Comparison of ENCODE assay signal across 20 cellular contexts in the genomic region with DNA sequence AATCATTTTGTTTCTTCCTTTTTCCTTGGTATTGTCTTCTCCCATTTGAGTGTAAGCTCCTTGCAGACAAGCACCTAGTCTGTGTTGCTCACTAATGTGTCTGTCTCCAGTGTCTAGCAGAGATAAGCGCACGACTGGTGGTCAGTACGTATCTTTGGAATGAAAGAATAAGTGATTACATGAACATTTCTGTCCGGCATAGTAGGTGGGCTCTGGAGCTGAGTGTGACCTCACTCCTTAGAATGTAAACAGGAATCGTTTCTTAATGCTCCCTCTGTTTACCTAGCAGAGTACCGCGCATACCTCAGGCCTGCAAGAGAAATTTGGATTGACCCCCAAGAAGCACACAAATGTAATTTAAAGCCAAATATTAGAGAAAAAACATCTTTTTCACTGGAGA.
DNase-seq lines count a peak whose midpoint lies in the region; TF ChIP-seq lines count a peak whose summit lies in the region.
"Had no signal": no experiment of that assay in that cellular context is flagged by ENCODE, and none has a peak within 500 bp of the region (broad histone marks: within the 10 kb centered on the region; RNA-seq: fewer than 3 reads in every experiment).

No MANE protein-coding gene starts in this region.

- H4K20me1 ChIP-seq in MM.1S (ENCODE audit: insufficient read depth, low read length): no peaks in the 10 kb centered on the region

- H3K9me2 ChIP-seq in MM.1S (replicated peaks; ENCODE audit: insufficient read depth, low read length): no peaks in the 10 kb centered on the region

- H3K27me3 ChIP-seq in ascending aorta (no peaks in the 10 kb centered on the region), mesenchymal stem cell (ENCODE audit: control insufficient read depth in 1 of 2, insufficient read depth in 1 of 2, low read length in 2 of 2) (no peaks in the 10 kb centered on the region), stomach smooth muscle (ENCODE audit: control insufficient read depth in 1 of 2, insufficient read depth in 2 of 2, low read length in 2 of 2) (no peaks in the 10 kb centered on the region), MM.1S (replicated peaks; ENCODE audit: insufficient read depth, low read length) (no peaks in the 10 kb centered on the region)
- H3K27me3 ChIP-seq: MG63, neutrophil had no signal

- H2BK120ac ChIP-seq in mesenchymal stem cell (ENCODE audit: low read depth, low read length): no peak overlapping the region

- no peaks in the 10 kb centered on the region for H3K79me2 ChIP-seq in MM.1S (ENCODE audit: low read length)

- peak overlapping the region in 1 of 2 experiments; percentile 65 for H3K18ac ChIP-seq in mesenchymal stem cell (ENCODE audit: low read depth in 1 of 2, low read length in 2 of 2)

- H3F3A ChIP-seq in MM.1S (ENCODE audit: insufficient read depth, low read length): no peaks in the 10 kb centered on the region

- H3K23ac ChIP-seq in mesenchymal stem cell (ENCODE audit: low read length in 2 of 2): no peak overlapping the region

- CTCF ChIA-PET in HEK293 (lab: Yijun Ruan, JAX): interaction anchor here (0.6 kb wide), 1 partner anchor 265 kb away, joined by 3 read pairs; no protein-coding TSS in a partner anchor
- CTCF ChIA-PET in activated CD4-positive, alpha-beta T cell treated with anti-CD3 and anti-CD28 coated beads, Interleukin-2, amount 10 ng/mL, durations not matched to agents 7 days and 5 days (lab: Charles Lee): no interaction called here

- H3K9ac ChIP-seq in mesenchymal stem cell (ENCODE audit: low read length) (peak overlapping the region; percentile 77), stomach smooth muscle (ENCODE audit: low read length in 2 of 2) (peak overlapping the region; percentile 3 to 55), MM.1S (ENCODE audit: low read length) (no peak overlapping the region)

- peaks cover 12% of the 10 kb centered on the region for H3K79me1 ChIP-seq in mesenchymal stem cell (replicated peaks; ENCODE audit: low read length, poor library complexity, severe bottlenecking)

- no peaks in the 10 kb centered on the region for H3K4me1 Mint-ChIP-seq in activated CD4-positive, alpha-beta T cell treated with anti-CD3 and anti-CD28 coated beads, Interleukin-2, amount 10 ng/mL, durations not matched to agents 7 days and 5 days
- H3K4me1 Mint-ChIP-seq: activated B cell treated with CpG ODN at 0.5 μM for 24 hours; B cell; stimulated activated effector memory CD8-positive, alpha-beta T cell treated with anti-CD3 and anti-CD28 coated beads, Interleukin-12 subunit alpha, Interleukin-12 subunit beta, amount 100 ng/mL, for 72 hours had no signal

- H4K8ac ChIP-seq in mesenchymal stem cell (ENCODE audit: low read length): no peak overlapping the region

- H3K4ac ChIP-seq in mesenchymal stem cell (ENCODE audit: low read depth in 1 of 2, low read length in 2 of 2): no peak overlapping the region

- H3K27ac ChIP-seq in HEK293 (ENCODE audit: extremely low read depth, low read depth, low read length) (no peak overlapping the region), ascending aorta (peak overlapping the region; percentile 65 to 70), mesenchymal stem cell (ENCODE audit: low read length, poor library complexity, severe bottlenecking) (peak overlapping the region; percentile 22), stomach smooth muscle (ENCODE audit: low read length) (peak overlapping the region; percentile 89), MM.1S (ENCODE audit: low read length) (no peak overlapping the region)
- H3K27ac ChIP-seq: neutrophil had no signal

- H2AFZ ChIP-seq in mesenchymal stem cell (ENCODE audit: low read depth, low read length): no peak overlapping the region
- no peak overlapping the region for H2AFZ ChIP-seq in MM.1S (ENCODE audit: low read length)

- POLR2A ChIA-PET in HEK293 (lab: Yijun Ruan, JAX): no interaction called here
- POLR2A ChIA-PET in activated CD4-positive, alpha-beta T cell treated with anti-CD3 and anti-CD28 coated beads, Interleukin-2, amount 10 ng/mL, durations not matched to agents 7 days and 5 days (lab: Charles Lee): no interaction called here

- intact Hi-C loops in ascending aorta (cut with DNase I): no loop called here

- no peak overlapping the region for H3K4me3 ChIP-seq in HEK293 (ENCODE audit: low read depth, low read length)
- H3K4me3 ChIP-seq in ascending aorta: no peak overlapping the region
- no peak overlapping the region for H3K4me3 ChIP-seq in mesenchymal stem cell (ENCODE audit: insufficient read depth in 1 of 2, low read depth in 1 of 2, low read length in 2 of 2)
- H3K4me3 ChIP-seq in stomach smooth muscle (ENCODE audit: low read length in 2 of 2): peak overlapping the region in 1 of 2 donors; percentile 5
- no peak overlapping the region for H3K4me3 ChIP-seq in MM.1S (ENCODE audit: low read length)
- H3K4me3 ChIP-seq: MG63, skin epidermis had no signal

- no peaks in the 10 kb centered on the region for H3K9me3 Mint-ChIP-seq in activated CD4-positive, alpha-beta T cell treated with anti-CD3 and anti-CD28 coated beads, Interleukin-2, amount 10 ng/mL, durations not matched to agents 7 days and 5 days
- H3K9me3 Mint-ChIP-seq: activated B cell treated with CpG ODN at 0.5 μM for 24 hours; stimulated activated effector memory CD8-positive, alpha-beta T cell treated with anti-CD3 and anti-CD28 coated beads, Interleukin-12 subunit alpha, Interleukin-12 subunit beta, amount 100 ng/mL, for 72 hours had no signal

- no peak overlapping the region for H3K14ac ChIP-seq in mesenchymal stem cell (ENCODE audit: low read length in 2 of 2)

- no peak overlapping the region for H2BK12ac ChIP-seq in mesenchymal stem cell (ENCODE audit: low read length in 2 of 2)

- H3K4me2 ChIP-seq in mesenchymal stem cell (ENCODE audit: low read length, poor library complexity, severe bottlenecking) (no peak overlapping the region), MM.1S (ENCODE audit: low read depth, low read length) (no peak overlapping the region)

- H3K9me3 ChIP-seq in HEK293 (ENCODE audit: control insufficient read depth, insufficient read depth, low read depth, low read length) (no peaks in the 10 kb centered on the region), ascending aorta (no peaks in the 10 kb centered on the region), mesenchymal stem cell (ENCODE audit: control insufficient read depth, low read length) (no peaks in the 10 kb centered on the region), stomach smooth muscle (ENCODE audit: control insufficient read depth in 2 of 2, low read length in 2 of 2) (no peaks in the 10 kb centered on the region), MM.1S (replicated peaks; ENCODE audit: insufficient read depth, low read length) (no peaks in the 10 kb centered on the region)
- H3K9me3 ChIP-seq: MG63, neutrophil had no signal

- H2BK15ac ChIP-seq in mesenchymal stem cell (ENCODE audit: low read depth, poor library complexity, severe bottlenecking): no peak overlapping the region

- no peak overlapping the region for H3K27ac Mint-ChIP-seq in activated CD4-positive, alpha-beta T cell treated with anti-CD3 and anti-CD28 coated beads, Interleukin-2, amount 10 ng/mL, durations not matched to agents 7 days and 5 days
- H3K27ac Mint-ChIP-seq: activated B cell treated with CpG ODN at 0.5 μM for 24 hours; B cell; stimulated activated effector memory CD8-positive, alpha-beta T cell treated with anti-CD3 and anti-CD28 coated beads, Interleukin-12 subunit alpha, Interleukin-12 subunit beta, amount 100 ng/mL, for 72 hours had no signal

- H3K36me3 Mint-ChIP-seq in activated CD4-positive, alpha-beta T cell treated with anti-CD3 and anti-CD28 coated beads, Interleukin-2, amount 10 ng/mL, durations not matched to agents 7 days and 5 days (ENCODE audit: low read depth): no peaks in the 10 kb centered on the region
- H3K36me3 Mint-ChIP-seq: stimulated activated effector memory CD8-positive, alpha-beta T cell treated with anti-CD3 and anti-CD28 coated beads, Interleukin-12 subunit alpha, Interleukin-12 subunit beta, amount 100 ng/mL, for 72 hours had no signal

- H3K4me1 ChIP-seq in HEK293 (ENCODE audit: control insufficient read depth, insufficient read depth, low read length): peaks cover 10% of the 10 kb centered on the region; the same call in 1 of the 2 replicates
- peaks cover 3 to 46% of the 10 kb centered on the region in 2 donors for H3K4me1 ChIP-seq in ascending aorta
- peaks cover 14% of the 10 kb centered on the region for H3K4me1 ChIP-seq in mesenchymal stem cell (ENCODE audit: control insufficient read depth, insufficient read depth, low read depth, low read length)
- H3K4me1 ChIP-seq in stomach smooth muscle (ENCODE audit: control insufficient read depth, insufficient read depth, low read length): peaks cover 56% of the 10 kb centered on the region
- no peaks in the 10 kb centered on the region for H3K4me1 ChIP-seq in MM.1S (ENCODE audit: low read length)

- no peak for DNase-seq in ascending aorta (ENCODE audit: low spot score in 2 of 2)
- peak; percentile 46 for DNase-seq in mesenchymal stem cell
- DNase-seq in activated CD4-positive, alpha-beta T cell treated with anti-CD3 and anti-CD28 coated beads, Interleukin-2, amount 10 ng/mL, durations not matched to agents 7 days and 5 days: no peak
- no peak for DNase-seq in T-helper 1 cell
- no peak for DNase-seq in stimulated activated naive CD4-positive, alpha-beta T cell (lab: John Stamatoyannopoulos, UW)
- DNase-seq in MM.1S: no peak
- DNase-seq: activated B cell treated with CpG ODN at 0.5 μM for 24 hours; activated gamma-delta T cell; effector CD4-positive, alpha-beta T cell; mesendoderm; MG63; NCI-H187 treated with DMSO at 0.1 percent for 48 hours; NCI-H524; SW 1271 had no signal

- WGBS in mesenchymal stem cell: 25% methylated on average over 7 of the region's 7 CpGs

- TF ChIP-seq CTCF in HEK293 (tag by site-specific recombination; IDR thresholded peaks at IDR 0.05) (no peak), ascending aorta (IDR thresholded peaks at IDR 0.05) (no peak), MM.1S (IDR thresholded peaks at IDR 0.05; ENCODE audit: low read length) (no peak)

- no peak overlapping the region for H3K4me3 Mint-ChIP-seq in activated CD4-positive, alpha-beta T cell treated with anti-CD3 and anti-CD28 coated beads, Interleukin-2, amount 10 ng/mL, durations not matched to agents 7 days and 5 days
- H3K4me3 Mint-ChIP-seq: activated B cell treated with CpG ODN at 0.5 μM for 24 hours; B cell; stimulated activated effector memory CD8-positive, alpha-beta T cell treated with anti-CD3 and anti-CD28 coated beads, Interleukin-12 subunit alpha, Interleukin-12 subunit beta, amount 100 ng/mL, for 72 hours had no signal

- H2BK5ac ChIP-seq in mesenchymal stem cell (ENCODE audit: low read depth, low read length, poor library complexity, severe bottlenecking): no peak overlapping the region

- H2AK5ac ChIP-seq in mesenchymal stem cell (ENCODE audit: low read length, severe bottlenecking): no peak overlapping the region

- H3K36me3 ChIP-seq in HEK293 (ENCODE audit: control insufficient read depth in 2 of 2, insufficient read depth in 1 of 2, low read length in 2 of 2) (no peaks in the 10 kb centered on the region), ascending aorta (no peaks in the 10 kb centered on the region), mesenchymal stem cell (ENCODE audit: control insufficient read depth in 1 of 2, insufficient read depth in 2 of 2, low read depth in 1 of 2, low read length in 2 of 2) (no peaks in the 10 kb centered on the region), stomach smooth muscle (ENCODE audit: control insufficient read depth in 2 of 2, insufficient read depth in 2 of 2, low read length in 2 of 2) (no peaks in the 10 kb centered on the region), MM.1S (replicated peaks; ENCODE audit: insufficient read depth, low read length) (no peaks in the 10 kb centered on the region)
- H3K36me3 ChIP-seq: MG63, neutrophil had no signal

- peaks cover 6% of the 10 kb centered on the region for H3K27me3 Mint-ChIP-seq in activated CD4-positive, alpha-beta T cell treated with anti-CD3 and anti-CD28 coated beads, Interleukin-2, amount 10 ng/mL, durations not matched to agents 7 days and 5 days
- H3K27me3 Mint-ChIP-seq: activated B cell treated with CpG ODN at 0.5 μM for 24 hours, B cell had no signal

- no peak overlapping the region for H4K91ac ChIP-seq in mesenchymal stem cell (ENCODE audit: low read length)

Comparison
In these comparisons a context has a peak if more than half of its experiments do, and no peak if none do; other contexts are left out.
1. H3K27ac ChIP-seq: peak in ascending aorta (2 of 2), mesenchymal stem cell (single experiment) and stomach smooth muscle (single experiment); none in HEK293 (single experiment) and MM.1S (single experiment).